ENCODE assay signal across 19 cellular contexts in the genomic region with DNA sequence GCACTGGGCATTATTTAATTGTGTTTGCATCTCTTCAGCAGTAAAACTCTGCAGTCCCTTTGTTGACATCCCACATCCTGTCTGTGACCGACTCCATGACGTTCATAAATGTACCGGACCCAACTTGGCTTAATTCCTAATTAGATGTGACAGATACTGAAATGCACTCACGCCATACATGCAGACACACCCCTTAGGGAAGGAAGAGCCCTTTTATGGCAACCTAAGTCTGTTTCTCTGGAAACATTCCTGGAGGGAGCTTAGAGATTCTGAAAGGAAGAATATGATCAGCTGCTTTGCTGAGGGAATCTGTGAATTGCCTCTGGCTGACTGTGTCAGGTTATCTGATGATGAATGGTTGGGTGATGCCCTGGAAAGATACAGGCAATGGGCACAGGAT. TPM values are rescaled to one million over a fixed set of nuclear protein-coding genes. Genes with fewer than 3 reads are reported as not detected.
"Had no signal": no experiment of that assay in that cellular context is flagged by ENCODE, and none has a peak within 500 bp of the region (broad histone marks: within the 10 kb centered on the region; RNA-seq: fewer than 3 reads in every experiment).

No MANE protein-coding gene starts in this region.

- H3K36me3 Mint-ChIP-seq: naive thymus-derived CD4-positive, alpha-beta T cell had no signal

- H3K9me3 Mint-ChIP-seq: activated T-cell treated with anti-CD3 and anti-CD28 coated beads, Interleukin-2, amount 50 U/mL, for 72 hours; endodermal cell had no signal

- DNase-seq: activated CD4-positive, alpha-beta T cell treated with anti-CD3 and anti-CD28 coated beads, Interleukin-2, amount 50 U/mL, for 1 hour; activated CD8-positive, alpha-beta memory T cell treated with anti-CD3 and anti-CD28 coated beads for 24 hours; activated CD8-positive, alpha-beta memory T cell treated with anti-CD3 and anti-CD28 coated beads, Interleukin-2, amount 50 U/mL, for 48 hours; activated effector memory CD4-positive, alpha-beta T cell treated with anti-CD3 and anti-CD28 coated beads, Interleukin-2, amount 50 U/mL, for 16 hours; activated naive CD4-positive, alpha-beta T cell treated with anti-CD3 and anti-CD28 coated beads, Interleukin-2, amount 50 U/mL, for 16 hours; activated T-cell treated with anti-CD3 and anti-CD28 coated beads, Interleukin-2, amount 50 U/mL, for 72 hours; aorta; brain microvascular endothelial cell; central memory CD4-positive, alpha-beta T cell; endodermal cell; mesendoderm; naive thymus-derived CD4-positive, alpha-beta T cell; stimulated activated naive CD4-positive, alpha-beta T cell; T-helper 1 cell; T-helper 9 cell; thyroid gland had no signal

- H3K9me3 ChIP-seq: neutrophil, thyroid gland had no signal

- ATAC-seq: activated CD4-positive, CD25-positive, alpha-beta regulatory T cell treated with anti-CD3 and anti-CD28 coated beads, Interleukin-2, amount 50 U/mL, for 24 hours; activated T-cell treated with anti-CD3 and anti-CD28 coated beads, Interleukin-2, amount 50 U/mL, for 72 hours; naive thymus-derived CD4-positive, alpha-beta T cell had no signal

- H3K27me3 ChIP-seq: brain microvascular endothelial cell, thyroid gland had no signal

- H3K4me3 Mint-ChIP-seq: activated T-cell treated with anti-CD3 and anti-CD28 coated beads, Interleukin-2, amount 50 U/mL, for 72 hours; endodermal cell; naive thymus-derived CD4-positive, alpha-beta T cell had no signal

- H3K4me1 Mint-ChIP-seq: endodermal cell; naive thymus-derived CD4-positive, alpha-beta T cell had no signal

- H3K27ac Mint-ChIP-seq: activated T-cell treated with anti-CD3 and anti-CD28 coated beads, Interleukin-2, amount 50 U/mL, for 72 hours; endodermal cell; naive thymus-derived CD4-positive, alpha-beta T cell had no signal

- H3K4me1 ChIP-seq: parathyroid adenoma had no signal

- H3K36me3 ChIP-seq: brain microvascular endothelial cell, neutrophil had no signal

- H3K4me3 ChIP-seq: thyroid gland had no signal

RNA-seq across cellular contexts. Expression of gene ADAMTS5, which starts 33.4 kb away (rescaled TPM):
- total RNA-seq: activated T-cell treated with anti-CD3 and anti-CD28 coated beads, Interleukin-2, amount 50 U/mL, for 72 hours had no signal
